In genomic region chr7:5423272-5423843, GRCh38 we compare ENCODE assay signal across 1 cellular context.
TF ChIP-seq lines count a peak whose summit lies in the region.

Gene TNRC18 (minus strand): TSS chr7:5423834. CDS start chr7:5421246, 2,588 bp downstream.

TF ChIP-seq in H1, 55 proteins besides CTCF, POLR2A, EP300 and RAD21:
- TF ChIP-seq TBP (IDR thresholded peaks at IDR 0.05; ENCODE audit: low read depth, low read length), result 0 out of 2 replicates have a peak, but pooled peaks have one; percentile 8
- TF ChIP-seq TAF1 (IDR thresholded peaks at IDR 0.05; ENCODE audit: low read depth, low read length), result peak; percentile 46; the same call in 1 of the 2 replicates
- TF ChIP-seq SP4 (IDR thresholded peaks at IDR 0.05; ENCODE audit: low read length), result peak; percentile 14; the same call in 1 of the 2 replicates
- peak; percentile 35; the same call in 1 of the 2 replicates for TF ChIP-seq RBBP5 (IDR thresholded peaks at IDR 0.05; ENCODE audit: borderline replicate concordance, low read depth, low read length)
- TF ChIP-seq SIN3A (conservative IDR thresholded peaks at IDR 0.05 in 1 of 2, IDR thresholded peaks at IDR 0.05 in 1 of 2; ENCODE audit: low read depth in 1 of 2, low read length in 2 of 2), result no peak
- no peak for TF ChIP-seq JUND (IDR thresholded peaks at IDR 0.05; ENCODE audit: low read length)
- TF ChIP-seq ZNF274 (IDR thresholded peaks at IDR 0.05; ENCODE audit: borderline replicate concordance, extremely low read depth, low read length), result no peak
